In the genomic region with DNA sequence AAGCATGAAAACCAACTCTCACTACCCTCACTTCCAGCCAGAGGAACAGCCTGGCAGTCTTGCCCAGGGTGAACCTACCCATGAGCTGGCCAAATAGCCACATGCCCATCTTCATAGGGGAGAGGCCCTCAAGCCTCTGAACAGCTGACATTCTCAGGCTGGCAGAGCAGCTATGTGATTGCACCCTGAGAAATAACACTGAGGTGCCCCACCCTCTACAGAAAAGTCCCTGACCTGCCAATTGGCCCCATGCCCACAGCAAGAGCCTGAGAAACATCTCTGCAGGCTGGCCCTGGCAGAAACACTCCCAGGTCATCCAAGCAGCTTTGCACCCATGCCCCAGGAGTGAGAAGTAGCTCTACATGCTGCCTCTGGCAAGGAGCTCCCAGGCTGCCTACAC, we compare ENCODE assay signal across 17 cellular contexts.
"Had no signal": no experiment of that assay in that cellular context is flagged by ENCODE, and none has a peak within 500 bp of the region (broad histone marks: within the 10 kb centered on the region; RNA-seq: fewer than 3 reads in every experiment).

No MANE protein-coding gene starts in this region.

- H3K27me3 ChIP-seq: colonic mucosa, neural progenitor cell, ovary, right atrium auricular region, spleen had no signal

- H3K9me3 ChIP-seq: colonic mucosa, ovary had no signal

- H3K4me1 Mint-ChIP-seq: neural progenitor cell; stimulated activated memory B cell treated with anti-CD40 and anti-IgM and Interleukin-4, amounts not matched to agents 10 μg/mL and 1 μg/mL and 100 μg/mL, for 72 hours had no signal

- H3K4me2 ChIP-seq: neural progenitor cell had no signal

- H3K27ac ChIP-seq: colonic mucosa, neural progenitor cell, ovary, right atrium auricular region, spleen had no signal

- H3K27ac Mint-ChIP-seq: immature natural killer cell; natural killer cell treated with Interleukin-12 subunit alpha and Interleukin-12 subunit beta and Interleukin-15 and Interleukin-18, amount 100 ng/mL, for 72 hours; neural progenitor cell; stimulated activated memory B cell treated with anti-CD40 and anti-IgM and Interleukin-4, amounts not matched to agents 10 μg/mL and 1 μg/mL and 100 μg/mL, for 72 hours; stimulated activated naive CD8-positive, alpha-beta T cell treated with anti-CD3 and anti-CD28 coated beads, Interleukin-15, Interleukin-2, amounts not matched to agents 100 ng/mL and 50 ng/mL, for 24 hours had no signal

- H3K4me1 ChIP-seq: colonic mucosa, neural progenitor cell, right atrium auricular region, spleen had no signal

- H3K4me3 Mint-ChIP-seq: immature natural killer cell; natural killer cell treated with Interleukin-12 subunit alpha and Interleukin-12 subunit beta and Interleukin-15 and Interleukin-18, amount 100 ng/mL, for 72 hours; neural progenitor cell; stimulated activated memory B cell treated with anti-CD40 and anti-IgM and Interleukin-4, amounts not matched to agents 10 μg/mL and 1 μg/mL and 100 μg/mL, for 72 hours; stimulated activated naive CD8-positive, alpha-beta T cell treated with anti-CD3 and anti-CD28 coated beads, Interleukin-15, Interleukin-2, amounts not matched to agents 100 ng/mL and 50 ng/mL, for 24 hours had no signal

- ATAC-seq: natural killer cell treated with Interleukin-12 subunit alpha and Interleukin-12 subunit beta and Interleukin-15 and Interleukin-18, amount 100 ng/mL, for 72 hours; stimulated activated memory B cell treated with anti-CD40 and anti-IgM and Interleukin-4, amounts not matched to agents 10 μg/mL and 1 μg/mL and 100 μg/mL, for 72 hours had no signal

- FAIRE-seq: kidney had no signal

- H3K27me3 Mint-ChIP-seq: natural killer cell treated with Interleukin-12 subunit alpha and Interleukin-12 subunit beta and Interleukin-15 and Interleukin-18, amount 100 ng/mL, for 72 hours; stimulated activated memory B cell treated with anti-CD40 and anti-IgM and Interleukin-4, amounts not matched to agents 10 μg/mL and 1 μg/mL and 100 μg/mL, for 72 hours; stimulated activated naive CD8-positive, alpha-beta T cell treated with anti-CD3 and anti-CD28 coated beads, Interleukin-15, Interleukin-2, amounts not matched to agents 100 ng/mL and 50 ng/mL, for 24 hours had no signal

- DNase-seq: caudate nucleus; colonic mucosa; dermis blood vessel endothelial cell; immature natural killer cell; kidney; mammary epithelial cell; nucleus accumbens; ovary; spleen; stimulated activated CD4-positive, alpha-beta T cell treated with anti-CD3 and anti-CD28 coated beads, Interleukin-15, amount 100 ng/mL, for 24 hours; stimulated activated CD4-positive, alpha-beta T cell treated with anti-CD3 and anti-CD28 coated beads, Interleukin-1b, Interleukin-23, amount 100 ng/mL, for 48 hours; stimulated activated CD4-positive, alpha-beta T cell treated with anti-CD3 and anti-CD28 coated beads, Interleukin-4, amount 100 ng/mL, for 24 hours had no signal

- H3K4me3 ChIP-seq: colonic mucosa, neural progenitor cell, ovary, right atrium auricular region, spleen had no signal

- H3K36me3 ChIP-seq: colonic mucosa, neural progenitor cell, ovary had no signal
